Comparison of ENCODE assay signal across 14 cellular contexts in the genomic region with DNA sequence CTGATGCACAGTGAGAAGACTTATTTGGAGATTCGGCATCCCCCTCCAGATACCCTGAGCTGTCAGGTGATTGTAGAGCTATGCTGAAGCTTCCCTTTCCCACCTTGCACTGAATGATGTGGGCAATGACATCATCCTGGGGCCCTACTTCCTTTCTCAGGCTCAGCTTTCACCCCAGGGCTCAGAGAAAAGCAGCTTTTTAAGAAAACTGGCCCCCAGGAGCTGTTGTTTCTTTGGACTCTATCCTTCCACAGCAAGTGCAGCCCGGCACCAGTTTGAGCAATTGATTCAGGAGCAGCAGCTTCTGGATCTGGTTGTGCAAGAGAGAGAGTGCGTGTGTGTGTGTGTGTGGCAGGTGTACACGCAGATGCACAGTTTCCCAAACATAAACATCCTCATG.
DNase-seq lines count a peak whose midpoint lies in the region; ATAC-seq and TF ChIP-seq lines count a peak whose summit lies in the region.
"Had no signal": no experiment of that assay in that cellular context is flagged by ENCODE, and none has a peak within 500 bp of the region (broad histone marks: within the 10 kb centered on the region; RNA-seq: fewer than 3 reads in every experiment).

No MANE protein-coding gene starts in this region.

- CTCF ChIA-PET in activated CD8-positive, alpha-beta T cell treated with anti-CD3 and anti-CD28 coated beads for 36 hours (lab: Charles Lee) = interaction anchor here (0.9 to 1.4 kb wide), 2 partner anchors 25 to 70 kb away, joined by 3 read pairs; no protein-coding TSS in a partner anchor

- peak overlapping the region in 1 of 2 experiments; percentile 67 for H3K4ac ChIP-seq in mesenchymal stem cell (ENCODE audit: low read depth in 1 of 2, low read length in 2 of 2)

- no peak overlapping the region for H2BK15ac ChIP-seq in mesenchymal stem cell (ENCODE audit: low read depth, poor library complexity, severe bottlenecking)

- H3K36me3 Mint-ChIP-seq in activated CD8-positive, alpha-beta T cell treated with anti-CD3 and anti-CD28 coated beads for 36 hours (ENCODE audit: low read depth) = peaks cover 3% of the 10 kb centered on the region

- H3K4me3 ChIP-seq in mesenchymal stem cell (ENCODE audit: insufficient read depth in 1 of 2, low read depth in 1 of 2, low read length in 2 of 2) (no peak overlapping the region), gastroesophageal sphincter (no peak overlapping the region)

- peak overlapping the region in 1 of 2 experiments; percentile 23 for H3K23ac ChIP-seq in mesenchymal stem cell (ENCODE audit: low read length in 2 of 2)

- H3K14ac ChIP-seq in mesenchymal stem cell (ENCODE audit: low read length in 2 of 2) = peak overlapping the region in 1 of 2 experiments; percentile 36

- peak; percentile 93 for ATAC-seq in activated CD8-positive, alpha-beta T cell treated with anti-CD3 and anti-CD28 coated beads for 36 hours
- ATAC-seq in GM18873 (IDR thresholded peaks at IDR 0.05; ENCODE audit: low FRiP score, unreplicated experiment) (no peak), gastroesophageal sphincter (no peak)
- ATAC-seq: activated CD4-positive, CD25-positive, alpha-beta regulatory T cell treated with anti-CD3 and anti-CD28 coated beads, Interleukin-2, amount 50 U/mL, for 24 hours had no signal

- TF ChIP-seq POLR2A in gastroesophageal sphincter (IDR thresholded peaks at IDR 0.05) = no peak

- no peaks in the 10 kb centered on the region for H3K79me1 ChIP-seq in mesenchymal stem cell (replicated peaks; ENCODE audit: low read length, poor library complexity, severe bottlenecking)

- peaks cover 10% of the 10 kb centered on the region for H3K27me3 Mint-ChIP-seq in activated CD8-positive, alpha-beta T cell treated with anti-CD3 and anti-CD28 coated beads for 36 hours

- H3K9ac ChIP-seq in mesenchymal stem cell (ENCODE audit: low read length) = no peak overlapping the region

- POLR2A ChIA-PET in activated CD8-positive, alpha-beta T cell treated with anti-CD3 and anti-CD28 coated beads for 36 hours (lab: Charles Lee) = no interaction called here

- no peak overlapping the region for H4K8ac ChIP-seq in mesenchymal stem cell (ENCODE audit: low read length)

- DNase-seq in DMS53 (lab: John Stamatoyannopoulos, UW) (peak; percentile 25), DMS53 treated with DMSO at 0.1 percent for 48 hours (lab: John Stamatoyannopoulos, UW; ENCODE audit: unreplicated experiment) (no peak), GM13977 (ENCODE audit: low spot score) (peak; percentile 48), mesenchymal stem cell (peak; percentile 85), glomerular visceral epithelial cell (ENCODE audit: extremely low spot score) (no peak)
- peak; percentile 75 for DNase-seq in activated CD8-positive, alpha-beta T cell treated with anti-CD3 and anti-CD28 coated beads for 36 hours
- DNase-seq: anterior cingulate cortex; effector CD8-positive, alpha-beta T cell; NCI-H524; stimulated activated CD4-positive, alpha-beta T cell treated with anti-CD3 and anti-CD28 coated beads, Interleukin-4, amount 100 ng/mL, for 24 hours had no signal

- H2BK120ac ChIP-seq in mesenchymal stem cell (ENCODE audit: low read depth, low read length) = no peak overlapping the region

- H2AK5ac ChIP-seq in mesenchymal stem cell (ENCODE audit: low read length, severe bottlenecking) = no peak overlapping the region

- H3K4me3 Mint-ChIP-seq in activated CD8-positive, alpha-beta T cell treated with anti-CD3 and anti-CD28 coated beads for 36 hours = peak overlapping the region; percentile 21

- H2BK12ac ChIP-seq in mesenchymal stem cell (ENCODE audit: low read length in 2 of 2) = peak overlapping the region in 1 of 2 experiments; percentile 83

- no peak overlapping the region for H2AFZ ChIP-seq in mesenchymal stem cell (ENCODE audit: low read depth, low read length)

- peaks cover 24% of the 10 kb centered on the region for H3K4me1 Mint-ChIP-seq in activated CD8-positive, alpha-beta T cell treated with anti-CD3 and anti-CD28 coated beads for 36 hours (ENCODE audit: low read depth)

- H3K27ac ChIP-seq in mesenchymal stem cell (ENCODE audit: low read length, poor library complexity, severe bottlenecking) = no peak overlapping the region
- no peak overlapping the region for H3K27ac ChIP-seq in gastroesophageal sphincter
- H3K27ac ChIP-seq: 22Rv1 had no signal

- H3K36me3 ChIP-seq in mesenchymal stem cell (ENCODE audit: control insufficient read depth in 1 of 2, insufficient read depth in 2 of 2, low read depth in 1 of 2, low read length in 2 of 2) = no peaks in the 10 kb centered on the region
- no peaks in the 10 kb centered on the region for H3K36me3 ChIP-seq in gastroesophageal sphincter

- peak overlapping the region in 1 of 2 experiments; percentile 23 for H3K18ac ChIP-seq in mesenchymal stem cell (ENCODE audit: low read depth in 1 of 2, low read length in 2 of 2)

- no peaks in the 10 kb centered on the region for H3K27me3 ChIP-seq in mesenchymal stem cell (ENCODE audit: control insufficient read depth in 1 of 2, insufficient read depth in 1 of 2, low read length in 2 of 2)
- H3K27me3 ChIP-seq in gastroesophageal sphincter = no peaks in the 10 kb centered on the region

- 63% methylated on average over 3 of the region's 4 CpGs for WGBS in mesenchymal stem cell
- whole genome bisulfite sequencing in gastroesophageal sphincter (ENCODE audit: low coverage in 1 of 2), 2 donors = 76 to 80% methylated on average over 2 to 3 of the region's 4 CpGs

- H3K9me3 Mint-ChIP-seq in activated CD8-positive, alpha-beta T cell treated with anti-CD3 and anti-CD28 coated beads for 36 hours = peaks cover 17% of the 10 kb centered on the region

- TF ChIP-seq EP300 in gastroesophageal sphincter (IDR thresholded peaks at IDR 0.05) = no peak

- intact Hi-C loops in activated CD8-positive, alpha-beta T cell treated with anti-CD3 and anti-CD28 coated beads for 36 hours (cut with micrococcal nuclease) = no loop called here

- H3K9me3 ChIP-seq in mesenchymal stem cell (ENCODE audit: control insufficient read depth, low read length) (peaks cover 21% of the 10 kb centered on the region), gastroesophageal sphincter (peaks cover 0 to 32% (median 0%) of the 10 kb centered on the region in 3 donors)

- peak overlapping the region; percentile 78 for H3K27ac Mint-ChIP-seq in activated CD8-positive, alpha-beta T cell treated with anti-CD3 and anti-CD28 coated beads for 36 hours

- H3K4me1 ChIP-seq in mesenchymal stem cell (ENCODE audit: control insufficient read depth, insufficient read depth, low read depth, low read length) = peaks cover 6% of the 10 kb centered on the region
- no peaks in the 10 kb centered on the region for H3K4me1 ChIP-seq in gastroesophageal sphincter

- no peak overlapping the region for H3K4me2 ChIP-seq in mesenchymal stem cell (ENCODE audit: low read length, poor library complexity, severe bottlenecking)

- no peak overlapping the region for H2BK5ac ChIP-seq in mesenchymal stem cell (ENCODE audit: low read depth, low read length, poor library complexity, severe bottlenecking)

- no peak overlapping the region for H4K91ac ChIP-seq in mesenchymal stem cell (ENCODE audit: low read length)

- TF ChIP-seq CTCF in GM13977 (IDR thresholded peaks at IDR 0.05; ENCODE audit: extremely low read depth, insufficient read depth, missing control alignments) (no peak), gastroesophageal sphincter (IDR thresholded peaks at IDR 0.05) (no peak)
- no peak for TF ChIP-seq CTCF in activated CD8-positive, alpha-beta T cell treated with anti-CD3 and anti-CD28 coated beads for 36 hours (IDR thresholded peaks at IDR 0.05)

- in situ Hi-C loops in GM13977 (cut with MboI; ENCODE audit: low pct_unique_long_range_greater_than_20kb, low sequenced_read_pairs, unreplicated experiment) = no loop called here

Comparison
In these comparisons a context has a peak if more than half of its experiments do, and no peak if none do; other contexts are left out.
1. DNase-seq: peak in DMS53 (single experiment), GM13977 (single experiment), activated CD8-positive, alpha-beta T cell treated with anti-CD3 and anti-CD28 coated beads for 36 hours (single experiment) and mesenchymal stem cell (single experiment); none in DMS53 treated with DMSO at 0.1 percent for 48 hours (single experiment) and glomerular visceral epithelial cell (single experiment).